4 cellular contexts compared by ENCODE assay signal in the genomic region with DNA sequence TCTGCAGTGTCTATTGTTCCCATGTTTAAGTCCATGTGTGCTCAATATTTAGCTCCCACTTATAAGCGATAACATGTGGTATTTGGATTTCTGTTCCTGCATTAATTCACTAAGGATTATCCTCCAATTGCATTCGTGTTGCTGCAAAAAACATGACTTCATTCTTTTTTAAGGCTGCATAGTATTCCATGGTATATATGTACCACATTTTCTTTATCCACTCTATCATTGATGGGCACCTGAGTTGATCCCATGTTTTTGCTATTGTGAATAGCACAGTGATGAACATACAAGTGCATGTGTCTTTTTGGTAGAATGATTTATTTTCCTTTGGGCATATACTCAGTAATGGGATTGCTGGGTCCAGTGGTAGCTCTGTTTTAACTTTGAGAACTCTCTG.
TF ChIP-seq lines count a peak whose summit lies in the region.

No MANE protein-coding gene starts in this region.

TF ChIP-seq in A549, 52 proteins besides CTCF, POLR2A, EP300 and RAD21:
- peak; percentile 67; the same call in 1 of the 2 replicates for TF ChIP-seq KDM1A (IDR thresholded peaks at IDR 0.05; ENCODE audit: low read depth)
TF ChIP-seq in A549: peak in this region for 1; not testable (repeated sequence) for 51.

TF ChIP-seq in HEK293, 187 proteins besides CTCF, POLR2A, EP300 and RAD21:
- peak; percentile 69 for TF ChIP-seq ZNF146 (tag by site-specific recombination; IDR thresholded peaks at IDR 0.05)

TF ChIP-seq in SK-N-SH treated with all-trans-retinoic acid at 6 μM for 48 hours, 23 proteins besides CTCF, POLR2A, EP300 and RAD21:
- peak; percentile 61; the same call in 1 of the 2 replicates for TF ChIP-seq ZNF8 (CRISPR knock-in tag; IDR thresholded peaks at IDR 0.05)
TF ChIP-seq in SK-N-SH treated with all-trans-retinoic acid at 6 μM for 48 hours: peak in this region for 1; not testable (repeated sequence) for 22.

TF ChIP-seq in K562, 482 proteins besides CTCF, POLR2A, EP300 and RAD21:
- peak; percentile 47 for TF ChIP-seq ZNF146 (CRISPR knock-in tag; IDR thresholded peaks at IDR 0.05; ENCODE audit: unreplicated experiment)
